ENCODE assay signal across 1 cellular context in genomic region chr1:154324669-154325582, GRCh38.
TF ChIP-seq lines count a peak whose summit lies in the region.

ATP8B2 (plus strand) TSS chr1:154325525; CDS start chr1:154328142, 2,617 bp downstream.

TF ChIP-seq in HepG2, 621 proteins besides CTCF, POLR2A, EP300 and RAD21 (continued from another document and continues in another):
- TF ChIP-seq, protein P1, sequence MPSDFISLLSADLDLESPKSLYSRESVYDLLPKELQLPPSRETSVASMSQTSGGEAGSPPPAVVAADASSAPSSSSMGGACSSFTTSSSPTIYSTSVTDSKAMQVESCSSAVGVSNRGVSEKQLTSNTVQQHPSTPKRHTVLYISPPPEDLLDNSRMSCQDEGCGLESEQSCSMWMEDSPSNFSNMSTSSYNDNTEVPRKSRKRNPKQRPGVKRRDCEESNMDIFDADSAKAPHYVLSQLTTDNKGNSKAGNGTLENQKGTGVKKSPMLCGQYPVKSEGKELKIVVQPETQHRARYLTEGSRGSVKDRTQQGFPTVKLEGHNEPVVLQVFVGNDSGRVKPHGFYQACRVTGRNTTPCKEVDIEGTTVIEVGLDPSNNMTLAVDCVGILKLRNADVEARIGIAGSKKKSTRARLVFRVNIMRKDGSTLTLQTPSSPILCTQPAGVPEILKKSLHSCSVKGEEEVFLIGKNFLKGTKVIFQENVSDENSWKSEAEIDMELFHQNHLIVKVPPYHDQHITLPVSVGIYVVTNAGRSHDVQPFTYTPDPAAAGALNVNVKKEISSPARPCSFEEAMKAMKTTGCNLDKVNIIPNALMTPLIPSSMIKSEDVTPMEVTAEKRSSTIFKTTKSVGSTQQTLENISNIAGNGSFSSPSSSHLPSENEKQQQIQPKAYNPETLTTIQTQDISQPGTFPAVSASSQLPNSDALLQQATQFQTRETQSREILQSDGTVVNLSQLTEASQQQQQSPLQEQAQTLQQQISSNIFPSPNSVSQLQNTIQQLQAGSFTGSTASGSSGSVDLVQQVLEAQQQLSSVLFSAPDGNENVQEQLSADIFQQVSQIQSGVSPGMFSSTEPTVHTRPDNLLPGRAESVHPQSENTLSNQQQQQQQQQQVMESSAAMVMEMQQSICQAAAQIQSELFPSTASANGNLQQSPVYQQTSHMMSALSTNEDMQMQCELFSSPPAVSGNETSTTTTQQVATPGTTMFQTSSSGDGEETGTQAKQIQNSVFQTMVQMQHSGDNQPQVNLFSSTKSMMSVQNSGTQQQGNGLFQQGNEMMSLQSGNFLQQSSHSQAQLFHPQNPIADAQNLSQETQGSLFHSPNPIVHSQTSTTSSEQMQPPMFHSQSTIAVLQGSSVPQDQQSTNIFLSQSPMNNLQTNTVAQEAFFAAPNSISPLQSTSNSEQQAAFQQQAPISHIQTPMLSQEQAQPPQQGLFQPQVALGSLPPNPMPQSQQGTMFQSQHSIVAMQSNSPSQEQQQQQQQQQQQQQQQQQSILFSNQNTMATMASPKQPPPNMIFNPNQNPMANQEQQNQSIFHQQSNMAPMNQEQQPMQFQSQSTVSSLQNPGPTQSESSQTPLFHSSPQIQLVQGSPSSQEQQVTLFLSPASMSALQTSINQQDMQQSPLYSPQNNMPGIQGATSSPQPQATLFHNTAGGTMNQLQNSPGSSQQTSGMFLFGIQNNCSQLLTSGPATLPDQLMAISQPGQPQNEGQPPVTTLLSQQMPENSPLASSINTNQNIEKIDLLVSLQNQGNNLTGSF (CRISPR knock-in tag; IDR thresholded peaks at IDR 0.05) = no peak
- TF ChIP-seq PCBP1 (IDR thresholded peaks at IDR 0.05; ENCODE audit: borderline replicate concordance, low read depth, low read length) (no peak), SALL1 (CRISPR knock-in tag; IDR thresholded peaks at IDR 0.05) (no peak), LCORL (IDR thresholded peaks at IDR 0.05) (no peak), LCORL (CRISPR knock-in tag; IDR thresholded peaks at IDR 0.05) (no peak), SOX13 (IDR thresholded peaks at IDR 0.05) (no peak), SOX13 (CRISPR knock-in tag; conservative IDR thresholded peaks at IDR 0.05 in 1 of 2, IDR thresholded peaks at IDR 0.05 in 1 of 2) (0 out of 4 replicates have a peak, but pooled peaks of 1 of the 2 experiments have one; percentile 27), NCOA5 (CRISPR knock-in tag; IDR thresholded peaks at IDR 0.05) (no peak), LRRFIP1 (CRISPR knock-in tag; conservative IDR thresholded peaks at IDR 0.05) (no peak), TBX3 (IDR thresholded peaks at IDR 0.05; ENCODE audit: borderline replicate concordance) (no peak), GMEB2 (CRISPR knock-in tag; IDR thresholded peaks at IDR 0.05; ENCODE audit: low read depth) (no peak), ZNF609 (CRISPR knock-in tag; IDR thresholded peaks at IDR 0.05; ENCODE audit: borderline replicate concordance) (no peak), JDP2 (CRISPR knock-in tag; IDR thresholded peaks at IDR 0.05; ENCODE audit: borderline replicate concordance) (no peak), NAIF1 (CRISPR knock-in tag; IDR thresholded peaks at IDR 0.05; ENCODE audit: borderline replicate concordance) (no peak), KLF13 (CRISPR knock-in tag; IDR thresholded peaks at IDR 0.05) (no peak), YY1 (IDR thresholded peaks at IDR 0.05; ENCODE audit: insufficient read depth, insufficient replicate concordance, low read depth, low read length) (peak; percentile 93), TFDP2 (CRISPR knock-in tag; IDR thresholded peaks at IDR 0.05) (no peak), PAXIP1 (CRISPR knock-in tag; conservative IDR thresholded peaks at IDR 0.05) (no peak), ZNF350 (CRISPR knock-in tag; IDR thresholded peaks at IDR 0.05; ENCODE audit: borderline replicate concordance, low read depth) (peak; percentile 26; the same call in 1 of the 2 replicates), XRCC5 (optimal IDR thresholded peaks at IDR 0.05; ENCODE audit: low read length) (peak; percentile 95), ZNF737 (CRISPR knock-in tag; IDR thresholded peaks at IDR 0.05; ENCODE audit: borderline replicate concordance) (no peak), ZNF768 (CRISPR knock-in tag; IDR thresholded peaks at IDR 0.05) (peak; percentile 39; the same call in 1 of the 2 replicates), SCMH1 (CRISPR knock-in tag; IDR thresholded peaks at IDR 0.05; ENCODE audit: borderline replicate concordance) (no peak), AKNA (CRISPR knock-in tag; IDR thresholded peaks at IDR 0.05; ENCODE audit: borderline replicate concordance) (no peak)
- TF ChIP-seq, protein P2, sequence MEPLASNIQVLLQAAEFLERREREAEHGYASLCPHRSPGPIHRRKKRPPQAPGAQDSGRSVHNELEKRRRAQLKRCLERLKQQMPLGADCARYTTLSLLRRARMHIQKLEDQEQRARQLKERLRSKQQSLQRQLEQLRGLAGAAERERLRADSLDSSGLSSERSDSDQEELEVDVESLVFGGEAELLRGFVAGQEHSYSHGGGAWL (CRISPR knock-in tag; IDR thresholded peaks at IDR 0.05) = no peak
